ENCODE assay signal across 8 cellular contexts in the genomic region with DNA sequence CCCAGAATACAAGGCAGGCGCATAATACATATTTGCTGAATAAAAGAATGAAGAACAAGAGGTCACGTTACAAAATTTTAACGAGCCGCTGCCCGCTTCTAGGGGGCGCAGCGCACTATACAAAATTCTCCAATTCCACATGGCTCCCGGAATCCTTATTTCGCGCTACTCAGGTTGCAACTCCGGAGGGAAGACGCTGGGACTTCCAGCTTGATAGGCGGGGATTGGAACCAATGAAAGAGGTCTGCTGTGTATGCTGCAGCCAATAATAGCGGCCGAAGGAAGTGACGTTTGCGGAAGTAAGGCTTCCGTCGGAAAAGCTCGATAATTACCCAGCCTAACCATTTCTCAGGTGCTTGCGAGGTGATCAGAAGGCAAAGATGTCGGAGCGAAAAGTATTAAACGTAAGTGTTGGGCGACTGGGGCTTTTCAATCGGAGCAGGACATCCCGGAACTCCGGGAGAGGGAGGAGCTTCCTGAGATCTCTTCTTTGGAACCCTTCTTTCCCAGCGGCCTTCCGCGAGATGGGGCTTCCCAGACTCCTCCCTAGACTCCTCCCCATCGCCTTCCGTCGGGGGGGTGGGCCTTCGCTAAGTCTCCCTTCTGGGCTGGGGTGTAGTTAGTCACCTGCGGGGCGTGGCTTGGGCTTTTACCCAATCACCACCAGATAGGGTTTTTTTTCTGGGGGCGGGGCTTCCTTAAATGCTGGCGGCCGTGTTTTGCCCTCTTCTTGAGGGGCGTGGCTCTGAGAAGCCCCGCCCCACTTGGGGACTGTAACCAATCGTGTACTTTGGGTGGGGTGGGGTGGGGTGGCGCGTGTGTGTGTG.
DNase-seq lines count a peak whose midpoint lies in the region; ATAC-seq and TF ChIP-seq lines count a peak whose summit lies in the region.

Gene YJU2, plus strand, starts transcription at position 314 of the 827 bp plus-strand sequence. Its CDS starts 67 bp downstream, at position 381.

- H3K9me3 Mint-ChIP-seq in activated naive CD4-positive, alpha-beta T cell treated with anti-CD3 and anti-CD28 coated beads, Interleukin-2, amount 10 ng/mL, durations not matched to agents 7 days and 5 days: peaks cover 4% of the 10 kb centered on the region

- peaks cover 25% of the 10 kb centered on the region for H3K4me1 Mint-ChIP-seq in activated naive CD4-positive, alpha-beta T cell treated with anti-CD3 and anti-CD28 coated beads, Interleukin-2, amount 10 ng/mL, durations not matched to agents 7 days and 5 days

- H3K27ac Mint-ChIP-seq in activated naive CD4-positive, alpha-beta T cell treated with anti-CD3 and anti-CD28 coated beads, Interleukin-2, amount 10 ng/mL, durations not matched to agents 7 days and 5 days: peak within 1 kb of the TSS; percentile 95

- TF ChIP-seq CTCF in GM10248 (IDR thresholded peaks at IDR 0.05; ENCODE audit: control extremely low read depth, extremely low read depth, low read depth, missing control alignments): peak; percentile 58
- TF ChIP-seq CTCF in NB4 (IDR thresholded peaks at IDR 0.05; ENCODE audit: low read depth, low read length): peak; percentile 41

- TF ChIP-seq POLR2A in NB4 (IDR thresholded peaks at IDR 0.05; ENCODE audit: extremely low read depth, insufficient read length): peak; percentile 49

- CTCF ChIA-PET in GM10248 (lab: Yijun Ruan, JAX): interaction anchor here (0.7 to 1.2 kb wide), 5 partner anchors 9 to 278 kb away, joined by 3 to 15 read pairs (median 4); partner anchors contain the start of gene EBI3
- CTCF ChIA-PET in activated naive CD4-positive, alpha-beta T cell treated with anti-CD3 and anti-CD28 coated beads, Interleukin-2, amount 10 ng/mL, durations not matched to agents 7 days and 5 days (lab: Charles Lee): interaction anchor here (0.7 to 1.0 kb wide), 3 partner anchors 13 to 155 kb away, joined by 4 to 5 read pairs (median 5); partner anchors contain the start of gene CHAF1A

- H3K36me3 Mint-ChIP-seq in activated naive CD4-positive, alpha-beta T cell treated with anti-CD3 and anti-CD28 coated beads, Interleukin-2, amount 10 ng/mL, durations not matched to agents 7 days and 5 days: peaks cover 32% of the 10 kb centered on the region

- peak within 1 kb of the TSS; percentile 82 for H3K4me3 Mint-ChIP-seq in activated naive CD4-positive, alpha-beta T cell treated with anti-CD3 and anti-CD28 coated beads, Interleukin-2, amount 10 ng/mL, durations not matched to agents 7 days and 5 days

- H3K27me3 Mint-ChIP-seq in activated naive CD4-positive, alpha-beta T cell treated with anti-CD3 and anti-CD28 coated beads, Interleukin-2, amount 10 ng/mL, durations not matched to agents 7 days and 5 days: peaks cover 4% of the 10 kb centered on the region

- H3K27ac ChIP-seq in SK-N-MC: peak within 1 kb of the TSS; percentile 95

- POLR2A ChIA-PET in GM10248 (lab: Yijun Ruan, JAX): interaction anchor here (0.5 to 1.3 kb wide), 2 partner anchors 89 to 96 kb away, joined by 3 to 4 read pairs; no protein-coding TSS in a partner anchor

- no peaks in the 10 kb centered on the region for H3K9me3 ChIP-seq in SK-N-MC (ENCODE audit: low read depth, low read length)

- peak; percentile 82 for ATAC-seq in HG02571 (IDR thresholded peaks at IDR 0.05; ENCODE audit: unreplicated experiment)

- H3K36me3 ChIP-seq in SK-N-MC (ENCODE audit: insufficient read depth, low read length): peaks cover 29% of the 10 kb centered on the region

- peak within 1 kb of the TSS; percentile 88 for H3K9ac ChIP-seq in SK-N-MC (ENCODE audit: insufficient read length)

- H3K4me3 ChIP-seq in NB4 (ENCODE audit: low read depth, low read length) (peak within 1 kb of the TSS; percentile 92), SK-N-MC (peak within 1 kb of the TSS; percentile 93)

- DNase-seq in GM10248 (ENCODE audit: extremely low spot score) (peak; percentile 100), NB4 (ENCODE audit: low read depth) (peak; percentile 96), SK-N-MC (ENCODE audit: low read depth, low spot score) (peak; percentile 99), germinal center (ENCODE audit: low spot score) (peak; percentile 100), non-pigmented ciliary epithelial cell (ENCODE audit: low read depth) (peak; percentile 98), superior temporal gyrus (ENCODE audit: extremely low spot score) (peak; percentile 98)
- peak; percentile 100 for DNase-seq in activated naive CD4-positive, alpha-beta T cell treated with anti-CD3 and anti-CD28 coated beads, Interleukin-2, amount 10 ng/mL, durations not matched to agents 7 days and 5 days

Comparison
In these comparisons a context has a peak if more than half of its experiments do, and no peak if none do; other contexts are left out.
1. Peak in every context shown above with its lines: DNase-seq, ATAC-seq, H3K4me3 ChIP-seq and H3K27ac ChIP-seq.